ENCODE assay signal across 23 cellular contexts in genomic region chr5:124760608-124761390, GRCh38. TPM values are rescaled to one million over a fixed set of nuclear protein-coding genes. Genes with fewer than 3 reads are reported as not detected.
DNase-seq lines count a peak whose midpoint lies in the region; ATAC-seq, FAIRE-seq and TF ChIP-seq lines count a peak whose summit lies in the region.
"Had no signal": no experiment of that assay in that cellular context is flagged by ENCODE, and none has a peak within 500 bp of the region (broad histone marks: within the 10 kb centered on the region; RNA-seq: fewer than 3 reads in every experiment).

No MANE protein-coding gene starts in this region.

- H3K27me3 Mint-ChIP-seq in nephron progenitor cell (ENCODE audit: low read depth, poor library complexity), result no peaks in the 10 kb centered on the region
- H3K27me3 Mint-ChIP-seq: IgD-negative memory B cell had no signal

- H3K23ac ChIP-seq in H1 (ENCODE audit: insufficient read length), result no peak overlapping the region

- no peak overlapping the region for H3K4ac ChIP-seq in H1 (replicated peaks; ENCODE audit: insufficient read length, low read depth, low read length)

- peak overlapping the region; percentile 13 for H4K91ac ChIP-seq in H1 (replicated peaks; ENCODE audit: insufficient read length, low read length)

- H3K14ac ChIP-seq in H1 (ENCODE audit: insufficient read length), result no peak overlapping the region

- POLR2A ChIA-PET in H1 (lab: Charles Lee; ENCODE audit: partially characterized antibody), result no interaction called here

- no peak for TF ChIP-seq EP300 in H1 (IDR thresholded peaks at IDR 0.05; ENCODE audit: borderline replicate concordance in 1 of 2, low read depth in 2 of 2, low read length in 2 of 2)

- H3K4me1 Mint-ChIP-seq in nephron progenitor cell, result peaks cover under 1% of the 10 kb centered on the region
- H3K4me1 Mint-ChIP-seq: CD14-positive monocyte, IgD-negative memory B cell had no signal

- H3K4me1 ChIP-seq in H1 (replicated peaks in 1 of 4; ENCODE audit: control insufficient read depth in 3 of 4, insufficient read depth in 4 of 4, low read length in 3 of 4), result no peaks in the 10 kb centered on the region

- intact Hi-C loops in posterior vena cava (cut with DNase I), result no loop called here

- H2BK5ac ChIP-seq in H1 (ENCODE audit: low read depth, low read length), result no peak overlapping the region

- H3K27ac ChIP-seq in H1 (ENCODE audit: low read depth, low read length), result no peak overlapping the region
- H3K27ac ChIP-seq: 22Rv1, RWPE1, SJCRH30 had no signal

- 86% methylated on average over 4 of the region's 4 CpGs; no CpG with 5 or more reads in 1 of the 2 experiments for WGBS in H1 (ENCODE audit: extremely low coverage in 1 of 2, insufficient coverage in 1 of 2, insufficient read length in 1 of 2, insufficient replicate concordance in 2 of 2, low coverage in 1 of 2, low lambda C conversion rate in 2 of 2, missing lambda C conversion rate in 1 of 2), 2 experiments

- in situ Hi-C loops in GM13976 (cut with MboI; ENCODE audit: low sequenced_read_pairs, unreplicated experiment), result no loop called here

- peak overlapping the region; percentile 63 for H2BK120ac ChIP-seq in H1 (replicated peaks; ENCODE audit: low read depth, low read length)

- H3K9me3 Mint-ChIP-seq in nephron progenitor cell, result no peaks in the 10 kb centered on the region
- H3K9me3 Mint-ChIP-seq: IgD-negative memory B cell had no signal

- H3K27me3 ChIP-seq in H1 (replicated peaks in 1 of 4; ENCODE audit: control insufficient read depth in 3 of 4, extremely low read depth in 1 of 4, insufficient read depth in 3 of 4, low read length in 3 of 4), result no peaks in the 10 kb centered on the region
- H3K27me3 ChIP-seq: SJCRH30 had no signal

- no peak for ATAC-seq in GM21390 (IDR thresholded peaks at IDR 0.05; ENCODE audit: unreplicated experiment)

- peak overlapping the region; percentile 15 for H3K27ac Mint-ChIP-seq in nephron progenitor cell
- H3K27ac Mint-ChIP-seq: CD14-positive monocyte, IgD-negative memory B cell had no signal

- no peak overlapping the region for H3K4me3 Mint-ChIP-seq in nephron progenitor cell
- H3K4me3 Mint-ChIP-seq: CD14-positive monocyte, IgD-negative memory B cell had no signal

- H2AK5ac ChIP-seq in H1 (ENCODE audit: low read depth, low read length), result no peak overlapping the region

- H2AFZ ChIP-seq in H1 (ENCODE audit: low read length), result peak overlapping the region; percentile 86; the same call in 1 of the 2 replicates

- no peak overlapping the region for H3K4me3 ChIP-seq in H1 (ENCODE audit: extremely low read depth in 1 of 4, insufficient read depth in 2 of 4, low read depth in 3 of 4, low read length in 4 of 4)
- H3K4me3 ChIP-seq: HAP-1, SJCRH30 had no signal

- peak overlapping the region; percentile 10; the same call in 1 of the 2 replicates for H2BK12ac ChIP-seq in H1 (ENCODE audit: low read depth, low read length)

- no peak overlapping the region for H4K8ac ChIP-seq in H1 (ENCODE audit: extremely low read depth, insufficient read depth, low read length)

- H3K79me2 ChIP-seq in H1 (ENCODE audit: control insufficient read depth in 1 of 2, insufficient read depth in 2 of 2, low read length in 2 of 2), result no peaks in the 10 kb centered on the region

- no peak for TF ChIP-seq POLR2A in H1 (IDR thresholded peaks at IDR 0.05; ENCODE audit: control extremely low read depth in 1 of 2, low read depth in 2 of 2, low read length in 2 of 2)

- no peak overlapping the region for H3K18ac ChIP-seq in H1 (ENCODE audit: extremely low read depth, low read length)

- no peaks in the 10 kb centered on the region for H3K9me3 ChIP-seq in H1 (ENCODE audit: insufficient read depth in 2 of 2, low read depth in 1 of 2, low read length in 1 of 2)
- H3K9me3 ChIP-seq: HAP-1, SJCRH30 had no signal

- H3K79me1 ChIP-seq in H1 (ENCODE audit: low read depth, low read length), result no peaks in the 10 kb centered on the region

- no peaks in the 10 kb centered on the region for H3K23me2 ChIP-seq in H1 (ENCODE audit: low read depth, low read length)

- no peak overlapping the region for H3K9ac ChIP-seq in H1 (replicated peaks in 1 of 4; ENCODE audit: extremely low read depth in 1 of 4, low read depth in 3 of 4, low read length in 3 of 4)

- no peaks in the 10 kb centered on the region for H4K20me1 ChIP-seq in H1 (replicated peaks in 1 of 2; ENCODE audit: control insufficient read depth in 1 of 2, insufficient read depth in 2 of 2, low read length in 2 of 2)

- DNase-seq in NCI-H748 (lab: John Stamatoyannopoulos, UW; ENCODE audit: unreplicated experiment) (peak; percentile 64), NCI-H748 treated with DMSO at 0.1 percent for 48 hours (lab: John Stamatoyannopoulos, UW) (no peak), H1 (ENCODE audit: low read depth in 1 of 2, low spot score in 2 of 2) (no peak), nephron progenitor cell (no peak), posterior vena cava (ENCODE audit: low spot score) (no peak), GM13976 (ENCODE audit: low spot score) (no peak)
- no peak for DNase-seq in activated naive CD4-positive, alpha-beta T cell (lab: John Stamatoyannopoulos, UW)
- DNase-seq: AML-193, DMS 273 treated with DMSO at 0.1 percent for 48 hours, DND-41, Karpas-422, NCI-H1417 treated with DMSO at 0.1 percent for 48 hours, NCI-H2029 treated with DMSO at 0.1 percent for 48 hours, NCI-H2171 treated with DMSO at 0.1 percent for 48 hours, NCI-H446 treated with DMSO at 0.1 percent for 48 hours, NCI-H774, SJCRH30 had no signal

- no peaks in the 10 kb centered on the region for H3K36me3 ChIP-seq in H1 (ENCODE audit: control insufficient read depth in 2 of 4, insufficient read depth in 4 of 4, low read length in 3 of 4)
- H3K36me3 ChIP-seq: HAP-1, SJCRH30 had no signal

- no peaks in the 10 kb centered on the region for H3K36me3 Mint-ChIP-seq in nephron progenitor cell (ENCODE audit: low read depth)
- H3K36me3 Mint-ChIP-seq: CD14-positive monocyte had no signal

- peak overlapping the region; percentile 46; the same call in 1 of the 2 replicates for H2BK15ac ChIP-seq in H1 (ENCODE audit: low read length)

- no peak overlapping the region for H4K5ac ChIP-seq in H1 (ENCODE audit: insufficient read length, low read depth, low read length)

- no peak overlapping the region for H2BK20ac ChIP-seq in H1 (ENCODE audit: low read length)

- no peak overlapping the region for H3K4me2 ChIP-seq in H1 (ENCODE audit: insufficient read depth in 1 of 2, low read depth in 2 of 2, low read length in 2 of 2)

- no peak for TF ChIP-seq RAD21 in H1 (IDR thresholded peaks at IDR 0.05 in 1 of 2, conservative IDR thresholded peaks at IDR 0.05 in 1 of 2; ENCODE audit: low read depth in 2 of 2, low read length in 2 of 2)

- CTCF ChIA-PET in H1 (lab: Charles Lee; ENCODE audit: partially characterized antibody), result no interaction called here

- no peak for FAIRE-seq in H1 (lab: Jason Lieb, UNC)

- H3K56ac ChIP-seq in H1 (replicated peaks; ENCODE audit: insufficient read length, low read depth, low read length), result no peak overlapping the region

- TF ChIP-seq CTCF in H1 (IDR thresholded peaks at IDR 0.05; ENCODE audit: control extremely low read depth in 1 of 3, insufficient read depth in 1 of 3, low read depth in 1 of 3, low read length in 3 of 3) (no peak), nephron progenitor cell (IDR thresholded peaks at IDR 0.05) (no peak), GM13976 (IDR thresholded peaks at IDR 0.05; ENCODE audit: borderline replicate concordance, control extremely low read depth, extremely low read depth, insufficient read depth, missing control alignments) (no peak)

TF ChIP-seq in H1, 55 proteins besides CTCF, POLR2A, EP300 and RAD21:
- TF ChIP-seq RFX5 (IDR thresholded peaks at IDR 0.05; ENCODE audit: borderline replicate concordance, low read depth, low read length) (no peak), POU5F1 (IDR thresholded peaks at IDR 0.05; ENCODE audit: low read depth, low read length) (no peak), JUN (IDR thresholded peaks at IDR 0.05; ENCODE audit: low read depth, low read length) (no peak), KDM4A (IDR thresholded peaks at IDR 0.05; ENCODE audit: low read depth, low read length, severe bottlenecking) (no peak)

RNA-seq across cellular contexts. Expression of gene ZNF608, which starts 14.4 kb away (rescaled TPM):
- 40.4 and 40.8 TPM in 2 replicates for total RNA-seq in H1 (2021; fragmentation: NEBNext Ultra II Directional; extraction: Animal tissue kit (Norgen Biotek cat#: 25700))
- polyA plus RNA-seq in H1 (2011; rRNA removed), result 13.3 and 17.2 TPM in 2 replicates
- polyA plus RNA-seq in H1 (2011; cell fraction: cytosol; rRNA removed), result 21.6 TPM
- 22.2 TPM for polyA plus RNA-seq in H1 (2011; cell fraction: nucleus; rRNA removed)
- polyA plus RNA-seq in H1 (2012, experiment 1 of 2), result 26.7 to 29.8 TPM (median 28.7 TPM) in 4 replicates
- polyA plus RNA-seq in H1 (2012, experiment 2 of 2), result 2.2 TPM
- polyA plus RNA-seq in H1 (2013, experiment 1 of 2), result 27.0 TPM
- 23.0 TPM for polyA plus RNA-seq in H1 (2013, experiment 2 of 2)
- 38.1 and 43.4 TPM in 2 replicates for polyA minus RNA-seq in H1 (2011; rRNA and poly(A)+ RNA removed)
- polyA minus RNA-seq in H1 (2011; cell fraction: cytosol; rRNA and poly(A)+ RNA removed), result 17.6 TPM
- polyA minus RNA-seq in H1 (2011; cell fraction: nucleus; rRNA and poly(A)+ RNA removed), result 69.6 TPM
- total RNA-seq in posterior vena cava, result 10 to 100 TPM; 11.4 to 11.9 TPM
- polyA plus RNA-seq: CD14-positive monocyte had no signal
